Comparison of ENCODE assay signal across 22 cellular contexts in the genomic region with DNA sequence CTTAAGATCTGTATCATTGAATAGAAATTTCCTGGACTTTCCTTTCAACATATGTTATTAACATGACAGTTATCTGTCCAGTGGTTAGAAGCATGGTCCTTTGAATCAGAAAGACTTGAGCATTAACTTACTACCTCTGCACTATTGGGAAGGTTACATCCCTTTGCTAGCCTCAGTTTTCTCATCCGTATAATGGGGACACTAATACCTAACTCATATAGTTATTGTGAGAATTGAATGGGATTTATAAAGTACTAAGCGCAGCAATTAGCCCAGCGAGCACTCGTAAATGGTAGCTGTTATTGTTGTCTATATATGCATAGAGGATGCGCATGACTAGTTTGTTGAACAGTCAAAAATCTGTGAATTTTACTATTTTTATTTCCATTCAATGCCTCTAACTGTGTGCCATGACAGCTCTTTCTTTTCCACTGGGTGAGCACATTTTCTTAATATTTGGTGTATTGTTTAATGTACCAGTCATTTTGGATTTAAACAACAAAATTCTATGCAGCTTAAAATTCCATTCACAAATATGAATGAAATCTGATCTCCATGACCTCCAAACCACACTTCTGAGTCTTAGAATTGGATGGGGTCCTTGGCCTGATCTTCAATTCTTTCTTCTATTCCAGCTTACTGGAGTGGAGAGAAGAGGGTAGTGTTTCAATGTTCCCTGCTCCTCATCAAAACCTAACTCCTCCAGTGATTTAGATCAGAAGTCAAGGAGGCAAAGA.
A peak's percentile ranks its signal among the peaks of the same experiment; 100 is the strongest.
DNase-seq lines count a peak whose midpoint lies in the region; ATAC-seq, FAIRE-seq and TF ChIP-seq lines count a peak whose summit lies in the region.
"Had no signal": no experiment of that assay in that cellular context is flagged by ENCODE, and none has a peak within 500 bp of the region (broad histone marks: within the 10 kb centered on the region; RNA-seq: fewer than 3 reads in every experiment).

No MANE protein-coding gene starts in this region.

- TF ChIP-seq RAD21 in neural cell (conservative IDR thresholded peaks at IDR 0.05): no peak

- H3K4me3 ChIP-seq in esophagus muscularis mucosa: no peak overlapping the region
- H3K4me3 ChIP-seq in neural cell (ENCODE audit: low read length): no peak overlapping the region
- no peak overlapping the region for H3K4me3 ChIP-seq in PC-9
- H3K4me3 ChIP-seq: GM12878, GM23248 had no signal

- no peak overlapping the region for H3K9ac ChIP-seq in neural cell (ENCODE audit: low read length)
- H3K9ac ChIP-seq: GM23248, SK-N-SH had no signal

- no peaks in the 10 kb centered on the region for H3K36me3 ChIP-seq in esophagus muscularis mucosa
- H3K36me3 ChIP-seq in neural cell (ENCODE audit: insufficient read depth, low read length): no peaks in the 10 kb centered on the region
- H3K36me3 ChIP-seq in PC-9 (ENCODE audit: low read depth): no peaks in the 10 kb centered on the region

- no peaks in the 10 kb centered on the region for H3K9me2 ChIP-seq in neural cell (ENCODE audit: insufficient read depth, low read length)
- H3K9me2 ChIP-seq in PC-9 (ENCODE audit: insufficient read depth): no peaks in the 10 kb centered on the region
- H3K9me2 ChIP-seq: SK-N-SH had no signal

- H3K4me1 ChIP-seq in esophagus muscularis mucosa (peaks cover 8 to 72% (median 69%) of the 10 kb centered on the region in 4 donors), PC-9 (replicated peaks; ENCODE audit: insufficient read depth) (no peaks in the 10 kb centered on the region)
- H3K4me1 ChIP-seq: Caco-2 had no signal

- intact Hi-C loops in esophagus muscularis mucosa (cut with DNase I) (loop anchor here (5.0 kb wide), 1 partner anchor 48 kb away; no protein-coding TSS in a partner anchor), PC-9 (cut with micrococcal nuclease; ENCODE audit: unreplicated experiment) (no loop called here)

- no peaks in the 10 kb centered on the region for H3K9me3 ChIP-seq in esophagus muscularis mucosa
- H3K9me3 ChIP-seq in neural cell (ENCODE audit: low read length): no peaks in the 10 kb centered on the region
- H3K9me3 ChIP-seq in PC-9 (ENCODE audit: insufficient read depth, low read depth): no peaks in the 10 kb centered on the region
- H3K9me3 ChIP-seq: Caco-2, SK-N-SH had no signal

- H3K27me3 ChIP-seq in esophagus muscularis mucosa (no peaks in the 10 kb centered on the region), neural cell (ENCODE audit: insufficient read depth, low read depth, low read length) (no peaks in the 10 kb centered on the region), PC-9 (ENCODE audit: insufficient read depth, low read depth) (no peaks in the 10 kb centered on the region)

- CTCF ChIA-PET in PC-9 (lab: Charles Lee): no interaction called here

- TF ChIP-seq CTCF in esophagus muscularis mucosa (IDR thresholded peaks at IDR 0.05) (no peak), neural cell (IDR thresholded peaks at IDR 0.05; ENCODE audit: poor library complexity, severe bottlenecking) (no peak), PC-9 (conservative IDR thresholded peaks at IDR 0.05) (no peak)

- WGBS in esophagus muscularis mucosa: 96% methylated on average over 5 of the region's 5 CpGs

- H3K4me2 ChIP-seq in neural cell (ENCODE audit: low read length): no peak overlapping the region
- H3K4me2 ChIP-seq in PC-9: no peak overlapping the region
- H3K4me2 ChIP-seq: SK-N-SH had no signal

- no peak for TF ChIP-seq POLR2A in esophagus muscularis mucosa (IDR thresholded peaks at IDR 0.05; ENCODE audit: low read depth)
- TF ChIP-seq POLR2A in H54 (IDR thresholded peaks at IDR 0.05; ENCODE audit: low read depth, low read length): no peak

- BruUV-seq in PC-9 (replicated peaks; lab: Mats Ljungman, UMichigan): no TSS peak

- H3F3A ChIP-seq in neural cell (ENCODE audit: insufficient read depth, low read length, poor library complexity, severe bottlenecking) (no peaks in the 10 kb centered on the region), PC-9 (ENCODE audit: insufficient read depth, low read depth) (no peaks in the 10 kb centered on the region)

- POLR2A ChIA-PET in PC-9 (lab: Charles Lee; ENCODE audit: unreplicated experiment): no interaction called here

- H3K27ac ChIP-seq in esophagus muscularis mucosa (replicated peaks in 1 of 4) (peak overlapping the region; percentile 76 to 84 (median 80)), neural cell (ENCODE audit: low read length) (peak overlapping the region; percentile 88), PC-9 (no peak overlapping the region)
- H3K27ac ChIP-seq: GM23248 had no signal

- ATAC-seq in HG03432 (IDR thresholded peaks at IDR 0.05; ENCODE audit: unreplicated experiment): no peak
- ATAC-seq: GM12878, HCT116 had no signal

- no peaks in the 10 kb centered on the region for H4K20me1 ChIP-seq in neural cell (ENCODE audit: insufficient read depth)
- no peaks in the 10 kb centered on the region for H4K20me1 ChIP-seq in PC-9 (ENCODE audit: insufficient read depth)

- in situ Hi-C loops in ACHN (cut with HindIII; ENCODE audit: low pct_ligation_motif_present, low pct_unique_long_range_greater_than_20kb, low sequenced_read_pairs): no loop called here

- FAIRE-seq in H54 (lab: Jason Lieb, UNC): no peak
- FAIRE-seq: GM12878, GM19239 had no signal

- no peak overlapping the region for H2AFZ ChIP-seq in neural cell (ENCODE audit: low read depth, low read length)
- H2AFZ ChIP-seq in PC-9: no peak overlapping the region
- H2AFZ ChIP-seq: GM23248 had no signal

- DNase-seq in GM03348 (ENCODE audit: low spot score) (peak; percentile 30), amniotic epithelial cell (ENCODE audit: low read depth) (peak; percentile 42), esophagus muscularis mucosa (ENCODE audit: extremely low spot score) (no peak), H54 (ENCODE audit: insufficient read length, low spot score) (no peak), PC-9 (no peak), ACHN (no peak)
- DNase-seq: Caco-2, GF-D8, GM23248, KBM-7, NCI-H1105, NCI-H2081 treated with DMSO at 0.1 percent for 48 hours, NCI-H226, NCI-H524 treated with DMSO at 0.1 percent for 48 hours, RPMI8226, SHP77 treated with DMSO at 0.1 percent for 48 hours, SK-N-SH had no signal

- H3K79me2 ChIP-seq in neural cell (replicated peaks; ENCODE audit: insufficient read depth, low read length) (no peaks in the 10 kb centered on the region), PC-9 (ENCODE audit: low read depth) (no peaks in the 10 kb centered on the region)

- TF ChIP-seq EP300 in esophagus muscularis mucosa (IDR thresholded peaks at IDR 0.05) (no peak), neural cell (conservative IDR thresholded peaks at IDR 0.05; ENCODE audit: poor library complexity, severe bottlenecking) (no peak)

TF ChIP-seq in neural cell, 6 proteins besides CTCF, POLR2A, EP300 and RAD21:
- no peak for TF ChIP-seq EZH2 (IDR thresholded peaks at IDR 0.05; ENCODE audit: borderline replicate concordance, insufficient read depth, low read length, poor library complexity, severe bottlenecking)
- no peak for TF ChIP-seq POLR2AphosphoS5 (IDR thresholded peaks at IDR 0.05)

Comparison
In these comparisons a context has a peak if more than half of its experiments do, and no peak if none do; other contexts are left out.
1. DNase-seq: peak in GM03348 (single experiment) and amniotic epithelial cell (single experiment); none in esophagus muscularis mucosa (single experiment), H54 (single experiment), PC-9 (0 of 2) and ACHN (single experiment).